Comparison of ENCODE assay signal across 8 cellular contexts in the genomic region with DNA sequence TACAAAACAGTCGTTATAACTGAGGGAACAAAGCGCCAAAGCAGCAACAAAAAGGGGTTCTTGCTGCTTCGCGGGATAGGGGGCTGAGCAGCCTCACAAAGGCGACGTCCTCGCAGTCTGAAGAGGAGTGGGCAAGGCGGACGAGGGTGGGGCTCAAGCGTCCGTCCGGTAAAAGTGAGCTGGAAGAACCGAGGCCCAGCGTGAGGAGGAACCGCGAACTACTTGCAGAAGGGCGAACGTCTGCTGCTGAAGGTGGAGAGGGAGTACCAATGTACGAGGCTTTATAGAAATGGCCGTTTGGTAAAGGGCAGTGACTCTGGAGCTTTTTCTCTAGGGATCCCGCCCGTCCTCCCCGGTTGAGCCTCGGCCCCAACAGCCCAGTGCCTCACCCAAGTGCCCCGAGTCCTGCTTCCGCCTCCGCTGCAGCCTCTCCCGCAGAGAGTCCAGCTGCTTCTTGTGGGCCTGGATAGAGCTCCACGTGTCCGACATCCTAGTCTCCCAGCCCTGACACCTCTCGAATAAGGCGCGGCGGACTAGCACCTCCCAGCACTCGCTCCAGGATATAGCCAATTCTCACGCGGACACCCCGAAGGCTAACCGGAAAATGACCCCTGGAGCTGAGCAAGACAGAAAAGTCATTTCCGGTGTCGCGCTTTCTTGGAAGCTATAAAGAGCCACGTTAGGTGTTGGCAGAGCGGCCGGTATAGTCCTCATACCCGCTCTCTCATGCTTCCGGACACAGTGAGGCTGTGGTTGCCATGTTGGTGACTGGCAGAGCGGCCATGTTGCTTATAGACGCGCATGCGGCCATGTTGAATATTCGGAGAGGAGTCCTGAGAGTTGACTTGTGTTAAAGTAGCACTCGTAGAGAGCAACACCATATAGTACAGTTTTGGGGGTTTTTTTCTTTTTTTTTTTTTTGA. TPM values are rescaled to one million over a fixed set of nuclear protein-coding genes. Genes with fewer than 3 reads are reported as not detected.
DNase-seq lines count a peak whose midpoint lies in the region; ATAC-seq, FAIRE-seq and TF ChIP-seq lines count a peak whose summit lies in the region.

A gene (minus strand): TSS at position 606 of the 923 bp plus-strand sequence. CDS start 117 bp downstream, at position 489.

- peak within 1 kb of the TSS; percentile 98 for H3K27ac Mint-ChIP-seq in chondrocyte (ENCODE audit: unreplicated experiment)

- H3K9me3 Mint-ChIP-seq in chondrocyte (ENCODE audit: low read depth): peaks cover 4% of the 10 kb centered on the region

- no peak for TF ChIP-seq CTCF in chondrocyte (IDR thresholded peaks at IDR 0.05)
- TF ChIP-seq CTCF in kidney (IDR thresholded peaks at IDR 0.05; ENCODE audit: borderline replicate concordance, extremely low read depth, insufficient read depth): no peak

- DNase-seq in AML-193 (lab: John Stamatoyannopoulos, UW): peak; percentile 97 to 98
- DNase-seq in NCI-H510A treated with DMSO at 0.1 percent for 48 hours (lab: John Stamatoyannopoulos, UW): peak; percentile 98
- peak; percentile 81 to 82 for DNase-seq in activated CD4-positive, alpha-beta T cell treated with anti-CD3 and anti-CD28 coated beads for 24 hours (ENCODE audit: low read depth in 2 of 2)
- peak; percentile 97 for DNase-seq in chondrocyte (ENCODE audit: low spot score)
- DNase-seq in kidney: peak; percentile 98
- peak; percentile 94 for DNase-seq in stimulated activated CD4-positive, alpha-beta T cell treated with anti-CD3 and anti-CD28 coated beads, Interleukin-15, amount 100 ng/mL, for 24 hours

- H3K4me1 ChIP-seq in kidney (ENCODE audit: control insufficient read depth in 1 of 2, insufficient read depth in 1 of 2, low read depth in 1 of 2, low read length in 2 of 2): peaks cover 7 to 8% of the 10 kb centered on the region in 2 donors

- peak within 1 kb of the TSS; percentile 53 to 85 for H3K27ac ChIP-seq in kidney (ENCODE audit: low read depth in 2 of 2, low read length in 2 of 2)

- intact Hi-C loops in kidney (cut with DNase I): no loop called here

- no peaks in the 10 kb centered on the region for H3K9me3 ChIP-seq in kidney (ENCODE audit: control insufficient read depth in 1 of 2, low read length in 2 of 2)

- ATAC-seq in HG03439 (IDR thresholded peaks at IDR 0.05; ENCODE audit: unreplicated experiment): peak; percentile 96

- peak within 1 kb of the TSS; percentile 91 to 99 for H3K4me3 ChIP-seq in kidney (ENCODE audit: low read length in 2 of 2)

- FAIRE-seq in kidney (lab: Jason Lieb, UNC): peak; percentile 97

- H3K36me3 ChIP-seq in kidney (ENCODE audit: control insufficient read depth in 1 of 2, insufficient read depth in 2 of 2, low read length in 2 of 2): peaks cover 0 to 6% of the 10 kb centered on the region in 2 donors

- H3K4me1 Mint-ChIP-seq in chondrocyte (ENCODE audit: low read depth): peaks cover 28% of the 10 kb centered on the region

- peak; percentile 82 for TF ChIP-seq POLR2A in GM19193 (IDR thresholded peaks at IDR 0.05; ENCODE audit: extremely low read depth, insufficient read depth, insufficient read length)

- H3K9ac ChIP-seq in kidney (ENCODE audit: low read length in 2 of 2): peak within 1 kb of the TSS; percentile 86 to 88

- H3K4me3 Mint-ChIP-seq in chondrocyte (ENCODE audit: unreplicated experiment): peak within 1 kb of the TSS; percentile 99

- H3K36me3 Mint-ChIP-seq in chondrocyte (ENCODE audit: low read depth): peaks cover 1% of the 10 kb centered on the region

- no peaks in the 10 kb centered on the region for H3K27me3 Mint-ChIP-seq in chondrocyte (ENCODE audit: low read depth)

RNA-seq across cellular contexts. Expression of the gene that starts here (rescaled TPM):
- 29.3 to 38.5 TPM (median 30.4 TPM) in 3 replicates for total RNA-seq in chondrocyte
- total RNA-seq in kidney: 44.3 TPM
- 31.4 TPM for polyA plus RNA-seq in kidney (ENCODE audit: insufficient read depth, low read depth, low replicate concordance)

Comparison
In these comparisons a context has a peak if more than half of its experiments do, and no peak if none do; other contexts are left out.
1. Peak in every context shown above with its lines: DNase-seq, ATAC-seq, H3K4me3 ChIP-seq and H3K27ac ChIP-seq.